ENCODE assay signal across 20 cellular contexts in the genomic region with DNA sequence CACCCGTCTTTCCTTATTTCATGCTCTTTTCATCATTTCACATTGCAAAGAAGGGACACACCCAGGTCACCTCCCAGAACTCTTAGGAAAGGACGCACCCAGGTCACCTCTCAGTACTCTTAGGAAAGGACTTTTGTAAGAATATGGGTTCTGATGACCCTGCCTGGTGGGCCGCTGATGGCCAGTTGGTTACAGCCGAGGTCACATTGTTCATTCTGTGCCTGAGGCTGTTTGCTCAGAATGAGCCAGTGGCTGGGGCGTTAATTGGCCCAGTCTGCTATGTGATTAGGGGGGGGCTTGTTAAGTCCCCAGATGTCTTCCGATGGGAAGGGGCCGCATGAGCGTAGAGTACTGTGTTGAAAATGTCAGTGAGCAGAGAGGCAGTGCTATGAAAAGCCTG. TPM values are rescaled to one million over a fixed set of nuclear protein-coding genes. Genes with fewer than 3 reads are reported as not detected.
"Had no signal": no experiment of that assay in that cellular context is flagged by ENCODE, and none has a peak within 500 bp of the region (broad histone marks: within the 10 kb centered on the region; RNA-seq: fewer than 3 reads in every experiment).

No MANE protein-coding gene starts in this region.

- H3K27ac Mint-ChIP-seq: activated CD8-positive, alpha-beta memory T cell treated with anti-CD3 and anti-CD28 coated beads, Interleukin-2, amount 10 ng/mL, durations not matched to agents 7 days and 5 days; activated naive CD4-positive, alpha-beta T cell treated with anti-CD3 and anti-CD28 coated beads for 36 hours; activated naive CD8-positive, alpha-beta T cell treated with anti-CD3 and anti-CD28 coated beads, Interleukin-2, amount 50 U/mL, for 24 hours; activated T-helper 2 cell treated with anti-CD3 and anti-CD28 coated beads, Interferon-gamma antibody, Interleukin-2, Interleukin-4, amounts not matched to agents 10 μg/mL and 5 μg/mL and 100 μg/mL, durations not matched to agents 14 hours and 24 hours and 36 hours; naive B cell; neural progenitor cell; stimulated activated naive B cell treated with anti-CD40 and anti-IgM and Interleukin-4, amounts not matched to agents 10 μg/mL and 1 μg/mL and 100 μg/mL, for 72 hours had no signal

- DNase-seq: activated CD4-positive, alpha-beta T cell treated with anti-CD3 and anti-CD28 coated beads for 1 hour; activated CD4-positive, alpha-beta T cell treated with anti-CD3 and anti-CD28 coated beads, Interleukin-2, amount 50 U/mL, for 4 hours; activated CD8-positive, alpha-beta memory T cell treated with anti-CD3 and anti-CD28 coated beads, Interleukin-2, amount 10 ng/mL, durations not matched to agents 7 days and 5 days; activated naive CD4-positive, alpha-beta T cell treated with anti-CD3 and anti-CD28 coated beads for 36 hours; activated naive CD8-positive, alpha-beta T cell treated with anti-CD3 and anti-CD28 coated beads, Interleukin-2, amount 50 U/mL, for 24 hours; activated T-cell treated with anti-CD3 and anti-CD28 coated beads, Interleukin-2, amount 50 U/mL, for 1 hour; foreskin melanocyte; lower lobe of right lung; naive B cell; retina; stimulated activated naive B cell treated with anti-CD40 and anti-IgM and Interleukin-4, amounts not matched to agents 10 μg/mL and 1 μg/mL and 100 μg/mL, for 72 hours; substantia nigra; T-helper 9 cell; transverse colon had no signal

- H3K4me3 Mint-ChIP-seq: activated CD8-positive, alpha-beta memory T cell treated with anti-CD3 and anti-CD28 coated beads, Interleukin-2, amount 10 ng/mL, durations not matched to agents 7 days and 5 days; activated naive CD4-positive, alpha-beta T cell treated with anti-CD3 and anti-CD28 coated beads for 36 hours; activated naive CD8-positive, alpha-beta T cell treated with anti-CD3 and anti-CD28 coated beads, Interleukin-2, amount 50 U/mL, for 24 hours; naive B cell; neural progenitor cell; stimulated activated naive B cell treated with anti-CD40 and anti-IgM and Interleukin-4, amounts not matched to agents 10 μg/mL and 1 μg/mL and 100 μg/mL, for 72 hours had no signal

- H3K27me3 ChIP-seq: ascending aorta, neural progenitor cell, transverse colon had no signal

- H3K4me1 ChIP-seq: ascending aorta, neural progenitor cell, parathyroid adenoma, transverse colon had no signal

- H3K4me1 Mint-ChIP-seq: activated CD8-positive, alpha-beta memory T cell treated with anti-CD3 and anti-CD28 coated beads, Interleukin-2, amount 10 ng/mL, durations not matched to agents 7 days and 5 days; activated naive CD8-positive, alpha-beta T cell treated with anti-CD3 and anti-CD28 coated beads, Interleukin-2, amount 50 U/mL, for 24 hours; naive B cell; stimulated activated naive B cell treated with anti-CD40 and anti-IgM and Interleukin-4, amounts not matched to agents 10 μg/mL and 1 μg/mL and 100 μg/mL, for 72 hours had no signal

- H3K4me3 ChIP-seq: ascending aorta, lower lobe of right lung, neural progenitor cell, transverse colon had no signal

- H3K36me3 ChIP-seq: ascending aorta, neural progenitor cell, transverse colon had no signal

- ATAC-seq: activated CD8-positive, alpha-beta memory T cell treated with anti-CD3 and anti-CD28 coated beads, Interleukin-2, amount 10 ng/mL, durations not matched to agents 7 days and 5 days; activated naive CD8-positive, alpha-beta T cell treated with anti-CD3 and anti-CD28 coated beads, Interleukin-2, amount 50 U/mL, for 24 hours; stimulated activated naive B cell treated with anti-CD40 and anti-IgM and Interleukin-4, amounts not matched to agents 10 μg/mL and 1 μg/mL and 100 μg/mL, for 72 hours had no signal

- H3K27ac ChIP-seq: ascending aorta, epithelial cell of prostate, neural progenitor cell, parathyroid adenoma, transverse colon had no signal

RNA-seq across cellular contexts. Expression of a gene that starts 9.4 kb away (rescaled TPM):
- total RNA-seq: activated CD8-positive, alpha-beta memory T cell treated with anti-CD3 and anti-CD28 coated beads, Interleukin-2, amount 10 ng/mL, durations not matched to agents 7 days and 5 days; activated naive CD4-positive, alpha-beta T cell treated with anti-CD3 and anti-CD28 coated beads for 36 hours; activated T-helper 2 cell treated with anti-CD3 and anti-CD28 coated beads, Interferon-gamma antibody, Interleukin-2, Interleukin-4, amounts not matched to agents 10 μg/mL and 5 μg/mL and 100 μg/mL, durations not matched to agents 14 hours and 24 hours and 36 hours; dermis microvascular lymphatic vessel endothelial cell had no signal
